ENCODE assay signal across 8 cellular contexts in the genomic region with DNA sequence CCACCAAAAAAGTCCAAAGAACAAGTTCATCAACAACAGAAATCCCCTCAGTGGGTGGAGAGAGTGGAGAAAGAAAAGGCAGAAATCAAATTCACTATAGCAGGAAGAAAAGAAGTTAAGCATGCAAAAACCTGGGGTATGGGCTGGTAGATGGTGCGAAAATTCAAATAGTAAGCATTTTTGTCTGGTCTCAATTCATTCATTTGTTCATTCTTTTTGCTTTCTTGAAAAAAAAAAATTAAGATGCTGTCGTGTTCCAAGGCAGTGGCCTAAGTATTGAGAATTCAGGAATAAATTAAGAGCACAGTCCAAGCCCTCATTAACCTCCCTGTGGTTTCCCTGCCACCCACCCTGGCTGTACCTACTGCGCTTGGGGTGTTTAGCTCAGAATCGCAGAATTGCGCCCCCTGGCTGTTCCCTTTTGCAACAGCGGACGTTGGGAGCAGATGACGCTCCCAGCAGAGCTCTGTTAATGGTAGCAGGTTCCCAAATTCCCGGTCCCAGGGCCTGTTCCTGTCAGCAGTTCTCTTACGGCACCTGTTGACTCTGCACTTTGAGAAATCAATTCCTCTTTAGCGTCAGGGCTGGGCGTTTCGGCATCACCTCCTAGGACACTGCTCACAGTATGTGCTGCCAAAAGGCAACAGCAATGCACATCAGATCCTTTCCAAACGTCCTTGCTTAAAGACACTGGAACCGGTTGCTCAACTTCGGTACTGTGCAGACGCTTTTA. TPM values are rescaled to one million over a fixed set of nuclear protein-coding genes. Genes with fewer than 3 reads are reported as not detected.
DNase-seq lines count a peak whose midpoint lies in the region; ATAC-seq and TF ChIP-seq lines count a peak whose summit lies in the region.

No MANE protein-coding gene starts in this region.

- H3K27ac ChIP-seq in A673 (ENCODE audit: low read depth, low read length, poor library complexity, severe bottlenecking): no peak overlapping the region

- H3K9me3 Mint-ChIP-seq in glutamatergic neuron (ENCODE audit: unreplicated experiment): no peaks in the 10 kb centered on the region

- TF ChIP-seq CTCF in A673 (conservative IDR thresholded peaks at IDR 0.05; ENCODE audit: low read depth, low read length): peak; percentile 75
- TF ChIP-seq CTCF in glutamatergic neuron (IDR thresholded peaks at IDR 0.05; ENCODE audit: partially characterized antibody, unreplicated experiment): peak; percentile 65

- DNase-seq in A673 (ENCODE audit: low spot score): peak; percentile 44
- peak; percentile 4 to 42 for DNase-seq in activated CD8-positive, alpha-beta memory T cell treated with anti-CD3 and anti-CD28 coated beads for 1 hour (ENCODE audit: extremely low read depth in 1 of 2, low read depth in 1 of 2)
- DNase-seq in glutamatergic neuron: peak; percentile 57
- peak; percentile 16 to 20 for DNase-seq in stimulated activated CD8-positive, alpha-beta memory T cell treated with anti-CD3 and anti-CD28 coated beads, Interleukin-4, amount 100 ng/mL, for 4 hours (ENCODE audit: low read depth in 2 of 2, low spot score in 1 of 2)
- DNase-seq in LoVo (ENCODE audit: low spot score): no peak
- no peak for DNase-seq in NCI-H1436 treated with DMSO at 0.1 percent for 48 hours (lab: John Stamatoyannopoulos, UW)

- no peaks in the 10 kb centered on the region for H3K9me3 ChIP-seq in A673 (ENCODE audit: low read depth, low read length, poor library complexity, severe bottlenecking)

- H3K27me3 ChIP-seq in A673 (replicated peaks; ENCODE audit: insufficient read depth, low read depth, low read length, poor library complexity): no peaks in the 10 kb centered on the region

- H3K36me3 ChIP-seq in A673 (ENCODE audit: insufficient read depth, low read length, poor library complexity, severe bottlenecking): no peaks in the 10 kb centered on the region

- BruUV-seq in A673 (replicated peaks; lab: Mats Ljungman, UMichigan): no TSS peak

- no peaks in the 10 kb centered on the region for H3K36me3 Mint-ChIP-seq in glutamatergic neuron (ENCODE audit: unreplicated experiment)

- CTCF ChIA-PET in A673 (lab: Charles Lee): interaction anchor here (0.6 to 1.1 kb wide), 2 partner anchors 9 to 24 kb away, joined by 4 read pairs; no protein-coding TSS in a partner anchor

- no peaks in the 10 kb centered on the region for H3K4me1 ChIP-seq in A673 (ENCODE audit: insufficient read depth, low read length, poor library complexity, severe bottlenecking)

- no peaks in the 10 kb centered on the region for H3K27me3 Mint-ChIP-seq in glutamatergic neuron (ENCODE audit: unreplicated experiment)

- POLR2A ChIA-PET in A673 (lab: Charles Lee; ENCODE audit: low non-redundant PET): no interaction called here

- no peak overlapping the region for H3K4me3 ChIP-seq in A673 (ENCODE audit: low read depth, low read length, poor library complexity, severe bottlenecking)

- intact Hi-C loops in A673 (cut with micrococcal nuclease; ENCODE audit: unreplicated experiment): no loop called here

- no peak overlapping the region for H3K4me3 Mint-ChIP-seq in glutamatergic neuron (ENCODE audit: unreplicated experiment)

- ATAC-seq in HG02798 (IDR thresholded peaks at IDR 0.05; ENCODE audit: poor library complexity, unreplicated experiment) (peak; percentile 41), HG02642 (IDR thresholded peaks at IDR 0.05; ENCODE audit: poor library complexity, unreplicated experiment) (no peak)

- H3K27ac Mint-ChIP-seq in glutamatergic neuron (ENCODE audit: unreplicated experiment): no peak overlapping the region

- H3K4me1 Mint-ChIP-seq in glutamatergic neuron (ENCODE audit: low read depth, unreplicated experiment): peaks cover 3% of the 10 kb centered on the region

RNA-seq across cellular contexts. Expression of gene SSX2IP, which starts 34.0 kb away (rescaled TPM):
- total RNA-seq in A673 (2021): 37.2 and 42.4 TPM in 2 replicates
- 16.0 TPM for total RNA-seq in glutamatergic neuron (ENCODE audit: unreplicated experiment)

Comparison
In these comparisons a context has a peak if more than half of its experiments do, and no peak if none do; other contexts are left out.
1. DNase-seq: peak in A673 (single experiment), activated CD8-positive, alpha-beta memory T cell treated with anti-CD3 and anti-CD28 coated beads for 1 hour (2 of 2), glutamatergic neuron (single experiment) and stimulated activated CD8-positive, alpha-beta memory T cell treated with anti-CD3 and anti-CD28 coated beads, Interleukin-4, amount 100 ng/mL, for 4 hours (2 of 2); none in LoVo (single experiment) and NCI-H1436 treated with DMSO at 0.1 percent for 48 hours (single experiment).